In the genomic region with DNA sequence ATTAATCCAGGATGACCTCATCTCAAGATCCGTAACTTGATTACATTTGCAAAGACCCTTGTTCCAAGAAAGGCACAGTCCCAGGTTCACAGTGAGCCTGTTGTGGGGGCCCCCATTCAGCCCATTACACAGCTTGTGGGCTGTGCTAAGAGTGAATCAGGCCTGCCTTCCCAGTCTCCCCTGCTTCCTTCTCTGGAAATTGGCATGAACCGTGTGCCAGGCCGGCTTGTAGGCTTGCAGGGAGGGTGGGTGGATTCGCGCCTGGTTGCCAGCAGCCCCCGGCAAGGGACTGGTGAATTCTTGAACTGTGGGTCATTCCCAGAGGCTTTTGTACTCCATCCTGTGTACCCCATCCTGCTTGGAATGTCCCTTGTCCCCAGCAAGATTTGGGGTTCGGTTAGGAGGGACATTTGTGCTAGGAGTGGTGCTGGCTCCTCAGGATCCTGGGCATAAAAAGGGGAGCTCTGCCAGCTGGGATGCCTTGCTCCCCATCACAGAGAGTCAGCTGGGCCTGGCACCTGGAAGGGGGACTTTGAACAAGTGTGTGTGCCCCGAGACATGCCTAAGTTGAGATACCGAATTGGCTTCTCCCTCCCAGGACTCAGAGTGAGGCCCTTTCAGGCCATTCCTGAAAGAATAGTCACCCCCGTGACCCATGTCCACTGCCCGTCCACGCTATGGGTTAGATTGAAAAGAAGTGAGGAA, we compare ENCODE assay signal across 12 cellular contexts.
"Had no signal": no experiment of that assay in that cellular context is flagged by ENCODE, and none has a peak within 500 bp of the region (broad histone marks: within the 10 kb centered on the region; RNA-seq: fewer than 3 reads in every experiment).

No MANE protein-coding gene starts in this region.

- H3K79me2 ChIP-seq: parathyroid adenoma had no signal

- DNase-seq: activated CD4-positive, alpha-beta memory T cell treated with anti-CD3 and anti-CD28 coated beads for 36 hours; activated CD4-positive, CD25-positive, alpha-beta regulatory T cell treated with anti-CD3 and anti-CD28 coated beads, Interleukin-2, amount 50 U/mL, for 72 hours; activated T-cell treated with anti-CD3 and anti-CD28 coated beads for 4 hours; left ventricle myocardium inferior; mesendoderm; small intestine; upper lobe of left lung had no signal

- H3K4me3 Mint-ChIP-seq: activated CD4-positive, alpha-beta memory T cell treated with anti-CD3 and anti-CD28 coated beads for 36 hours; activated naive CD4-positive, alpha-beta T cell treated with anti-CD3 and anti-CD28 coated beads, Interleukin-2, amount 50 U/mL, for 24 hours; activated T-helper 17 cell treated with anti-CD3 and anti-CD28 coated beads, Interleukin-2, amount 50 U/mL, for 72 hours; brain; stimulated activated effector memory CD8-positive, alpha-beta T cell treated with anti-CD3 and anti-CD28 coated beads, Interleukin-12 subunit alpha, Interleukin-12 subunit beta, amount 100 ng/mL, for 72 hours had no signal

- H3K27ac Mint-ChIP-seq: activated CD4-positive, alpha-beta memory T cell treated with anti-CD3 and anti-CD28 coated beads for 36 hours; activated naive CD4-positive, alpha-beta T cell treated with anti-CD3 and anti-CD28 coated beads, Interleukin-2, amount 50 U/mL, for 24 hours; activated T-helper 17 cell treated with anti-CD3 and anti-CD28 coated beads, Interleukin-2, amount 50 U/mL, for 72 hours; stimulated activated effector memory CD8-positive, alpha-beta T cell treated with anti-CD3 and anti-CD28 coated beads, Interleukin-12 subunit alpha, Interleukin-12 subunit beta, amount 100 ng/mL, for 72 hours had no signal

- H2AFZ ChIP-seq: parathyroid adenoma had no signal

- H3K27me3 Mint-ChIP-seq: activated naive CD4-positive, alpha-beta T cell treated with anti-CD3 and anti-CD28 coated beads, Interleukin-2, amount 50 U/mL, for 24 hours had no signal

- H3K36me3 ChIP-seq: left ventricle myocardium inferior, upper lobe of left lung had no signal

- H3K9me3 Mint-ChIP-seq: activated CD4-positive, alpha-beta memory T cell treated with anti-CD3 and anti-CD28 coated beads for 36 hours; activated naive CD4-positive, alpha-beta T cell treated with anti-CD3 and anti-CD28 coated beads, Interleukin-2, amount 50 U/mL, for 24 hours; activated T-helper 17 cell treated with anti-CD3 and anti-CD28 coated beads, Interleukin-2, amount 50 U/mL, for 72 hours; stimulated activated effector memory CD8-positive, alpha-beta T cell treated with anti-CD3 and anti-CD28 coated beads, Interleukin-12 subunit alpha, Interleukin-12 subunit beta, amount 100 ng/mL, for 72 hours had no signal

- H3K4me3 ChIP-seq: left ventricle myocardium inferior, upper lobe of left lung had no signal

- H3K4me1 Mint-ChIP-seq: activated naive CD4-positive, alpha-beta T cell treated with anti-CD3 and anti-CD28 coated beads, Interleukin-2, amount 50 U/mL, for 24 hours; activated T-helper 17 cell treated with anti-CD3 and anti-CD28 coated beads, Interleukin-2, amount 50 U/mL, for 72 hours; stimulated activated effector memory CD8-positive, alpha-beta T cell treated with anti-CD3 and anti-CD28 coated beads, Interleukin-12 subunit alpha, Interleukin-12 subunit beta, amount 100 ng/mL, for 72 hours had no signal

- H3K9me3 ChIP-seq: left ventricle myocardium inferior, upper lobe of left lung had no signal

- H3K27ac ChIP-seq: left ventricle myocardium inferior, parathyroid adenoma, upper lobe of left lung had no signal

- H3K4me1 ChIP-seq: parathyroid adenoma had no signal

- H3K27me3 ChIP-seq: upper lobe of left lung had no signal

- H3K9ac ChIP-seq: parathyroid adenoma had no signal

- H3K36me3 Mint-ChIP-seq: activated CD4-positive, alpha-beta memory T cell treated with anti-CD3 and anti-CD28 coated beads for 36 hours; activated naive CD4-positive, alpha-beta T cell treated with anti-CD3 and anti-CD28 coated beads, Interleukin-2, amount 50 U/mL, for 24 hours; brain; stimulated activated effector memory CD8-positive, alpha-beta T cell treated with anti-CD3 and anti-CD28 coated beads, Interleukin-12 subunit alpha, Interleukin-12 subunit beta, amount 100 ng/mL, for 72 hours had no signal
